In the genomic region with DNA sequence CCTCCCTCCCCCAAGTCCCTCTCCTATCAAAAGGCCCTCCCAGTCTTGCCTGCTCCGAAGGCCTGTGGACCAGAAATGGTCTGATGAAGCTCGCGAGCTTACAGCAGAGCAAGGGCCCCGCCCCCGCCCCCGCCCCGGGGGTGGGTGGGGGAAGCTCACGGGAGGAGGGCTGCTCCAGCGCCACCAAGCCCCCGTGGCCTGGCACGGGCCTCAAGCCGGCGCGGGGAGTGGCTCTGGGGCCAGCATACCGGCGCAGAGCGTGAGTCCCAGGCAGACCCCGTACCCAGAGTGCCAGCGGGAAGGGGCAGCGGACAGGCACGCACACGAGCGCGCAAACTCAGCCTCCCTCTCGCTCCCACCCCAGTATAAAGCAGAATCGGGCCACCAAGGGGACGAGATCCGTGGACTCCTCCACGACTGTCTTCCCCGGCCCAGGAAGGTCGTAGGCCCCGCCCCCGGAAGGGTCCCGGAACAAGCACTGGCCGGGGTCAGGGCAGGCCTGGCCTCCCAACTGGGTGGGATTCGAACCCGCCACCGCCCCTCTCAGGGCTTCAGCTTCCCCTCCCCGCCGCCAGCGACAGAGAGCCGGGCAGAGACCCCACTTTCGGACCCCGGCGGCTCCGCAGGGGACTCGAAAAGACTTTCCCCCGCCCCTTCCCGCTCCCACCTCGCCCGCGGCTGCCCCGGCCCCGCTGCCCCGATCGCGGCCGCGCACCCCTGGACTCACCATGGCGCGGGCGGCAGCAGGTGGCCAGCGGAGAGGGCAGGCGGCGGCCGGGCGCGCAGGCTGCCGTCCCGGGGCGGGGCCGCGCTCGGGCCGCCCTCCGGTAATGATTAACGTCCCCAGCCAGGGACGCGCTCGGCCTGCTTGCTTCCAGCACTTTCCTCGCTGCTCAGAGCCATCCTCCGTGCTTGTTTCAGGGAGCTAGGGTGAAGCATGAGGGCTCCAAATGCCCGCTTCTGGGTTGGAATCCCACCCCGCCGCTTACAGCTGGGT, we compare ENCODE assay signal across 8 cellular contexts. TPM values are rescaled to one million over a fixed set of nuclear protein-coding genes. Genes with fewer than 3 reads are reported as not detected.
A peak's percentile ranks its signal among the peaks of the same experiment; 100 is the strongest.
DNase-seq lines count a peak whose midpoint lies in the region; ATAC-seq and TF ChIP-seq lines count a peak whose summit lies in the region.

A gene (minus strand): TSS at position 762 of the 997 bp plus-strand sequence. CDS start 32 bp downstream, at position 730.

- intact Hi-C loops in PC-9 (cut with micrococcal nuclease; ENCODE audit: unreplicated experiment): loop anchor here (10.0 kb wide), 1 partner anchor 663 kb away; no protein-coding TSS in a partner anchor

- H3K27ac ChIP-seq in BLaER1 treated with 17β-estradiol and CSF1 and Interleukin-3, amounts not matched to agents 10 nM and 100 nM: peak within 1 kb of the TSS; percentile 74 to 87 (median 82)
- H3K27ac ChIP-seq in PC-9: peak within 1 kb of the TSS; percentile 51; the same call in 1 of the 2 replicates

- POLR2A ChIA-PET in PC-9 (lab: Charles Lee; ENCODE audit: unreplicated experiment): interaction anchor here (0.5 to 0.6 kb wide), 2 partner anchors 31 to 1339 kb away, joined by 7 to 8 read pairs; no protein-coding TSS in a partner anchor

- peak within 1 kb of the TSS; percentile 83 for H3K4me3 Mint-ChIP-seq in activated T-helper 17 cell treated with anti-CD3 and anti-CD28 coated beads, Interleukin-2, amount 50 U/mL, for 72 hours
- H3K4me3 Mint-ChIP-seq in nephron progenitor cell: peak within 1 kb of the TSS; percentile 83
- H3K4me3 Mint-ChIP-seq in stimulated activated naive CD8-positive, alpha-beta T cell treated with anti-CD3 and anti-CD28 coated beads, Interleukin-15, Interleukin-2, amounts not matched to agents 100 ng/mL and 50 ng/mL, for 24 hours: peak within 1 kb of the TSS; percentile 81

- peaks cover 23% of the 10 kb centered on the region; the same call in 1 of the 2 replicates for H3K79me2 ChIP-seq in PC-9 (ENCODE audit: low read depth)

- peak; percentile 56 to 82 for DNase-seq in PC-9
- peak; percentile 55 for DNase-seq in fibroblast of pulmonary artery (ENCODE audit: low read depth)
- DNase-seq in nephron progenitor cell: peak; percentile 79

- ATAC-seq in HG03439 (IDR thresholded peaks at IDR 0.05; ENCODE audit: unreplicated experiment): peak; percentile 69
- peak; percentile 87 for ATAC-seq in activated T-helper 17 cell treated with anti-CD3 and anti-CD28 coated beads, Interleukin-2, amount 50 U/mL, for 72 hours (replicated peaks)

- H3K4me1 ChIP-seq in BLaER1 treated with 17β-estradiol and CSF1 and Interleukin-3, amounts not matched to agents 10 nM and 100 nM: peaks cover 22 to 38% (median 33%) of the 10 kb centered on the region in 10 experiments
- H3K4me1 ChIP-seq in PC-9 (replicated peaks; ENCODE audit: insufficient read depth): peaks cover 17% of the 10 kb centered on the region

- H3K27me3 Mint-ChIP-seq in activated T-helper 17 cell treated with anti-CD3 and anti-CD28 coated beads, Interleukin-2, amount 50 U/mL, for 72 hours: no peaks in the 10 kb centered on the region
- H3K27me3 Mint-ChIP-seq in nephron progenitor cell (ENCODE audit: low read depth, poor library complexity): peaks cover 2% of the 10 kb centered on the region
- H3K27me3 Mint-ChIP-seq in stimulated activated naive CD8-positive, alpha-beta T cell treated with anti-CD3 and anti-CD28 coated beads, Interleukin-15, Interleukin-2, amounts not matched to agents 100 ng/mL and 50 ng/mL, for 24 hours: no peaks in the 10 kb centered on the region

- peaks cover 15 to 29% (median 27%) of the 10 kb centered on the region in 11 experiments; a peak in 21 of 22 replicates for H3K36me3 ChIP-seq in BLaER1 treated with 17β-estradiol and CSF1 and Interleukin-3, amounts not matched to agents 10 nM and 100 nM
- H3K36me3 ChIP-seq in PC-9 (ENCODE audit: low read depth): peaks cover 18% of the 10 kb centered on the region

- no peak for TF ChIP-seq CTCF in PC-9 (conservative IDR thresholded peaks at IDR 0.05)
- no peak for TF ChIP-seq CTCF in fibroblast of pulmonary artery (IDR thresholded peaks at IDR 0.05; ENCODE audit: low read length, missing control alignments)
- no peak for TF ChIP-seq CTCF in nephron progenitor cell (IDR thresholded peaks at IDR 0.05)

- peak within 1 kb of the TSS; percentile 79 to 95 (median 91) for H3K4me2 ChIP-seq in BLaER1 treated with 17β-estradiol and CSF1 and Interleukin-3, amounts not matched to agents 10 nM and 100 nM
- peak within 1 kb of the TSS; percentile 87 for H3K4me2 ChIP-seq in PC-9

- TF ChIP-seq POLR2A in GM19193 (IDR thresholded peaks at IDR 0.05; ENCODE audit: extremely low read depth, insufficient read depth, insufficient read length): peak; percentile 59

- H3K4me3 ChIP-seq in BLaER1 treated with 17β-estradiol and CSF1 and Interleukin-3, amounts not matched to agents 10 nM and 100 nM: peak within 1 kb of the TSS; percentile 72 to 83 (median 80)
- H3K4me3 ChIP-seq in PC-9: peak within 1 kb of the TSS; percentile 90
- H3K4me3 ChIP-seq in fibroblast of pulmonary artery (replicated peaks; ENCODE audit: low read depth, low read length): peak within 1 kb of the TSS; percentile 68

- H3K27ac Mint-ChIP-seq in activated T-helper 17 cell treated with anti-CD3 and anti-CD28 coated beads, Interleukin-2, amount 50 U/mL, for 72 hours: peak within 1 kb of the TSS; percentile 91
- no peak within 1 kb of the TSS for H3K27ac Mint-ChIP-seq in nephron progenitor cell
- peak within 1 kb of the TSS; percentile 81 for H3K27ac Mint-ChIP-seq in stimulated activated naive CD8-positive, alpha-beta T cell treated with anti-CD3 and anti-CD28 coated beads, Interleukin-15, Interleukin-2, amounts not matched to agents 100 ng/mL and 50 ng/mL, for 24 hours

- no peaks in the 10 kb centered on the region for H3K27me3 ChIP-seq in BLaER1 treated with 17β-estradiol and CSF1 and Interleukin-3, amounts not matched to agents 10 nM and 100 nM
- no peaks in the 10 kb centered on the region for H3K27me3 ChIP-seq in PC-9 (ENCODE audit: insufficient read depth, low read depth)

- CTCF ChIA-PET in PC-9 (lab: Charles Lee): interaction anchor here (0.6 to 1.0 kb wide), 3 partner anchors 76 to 398 kb away, joined by 3 to 5 read pairs (median 3); no protein-coding TSS in a partner anchor

- no TSS peak for BruUV-seq in PC-9 (replicated peaks; lab: Mats Ljungman, UMichigan)

- H3F3A ChIP-seq in PC-9 (ENCODE audit: insufficient read depth, low read depth): peaks cover 22% of the 10 kb centered on the region; the same call in 1 of the 2 replicates

- peaks cover 6% of the 10 kb centered on the region for H3K4me1 Mint-ChIP-seq in activated T-helper 17 cell treated with anti-CD3 and anti-CD28 coated beads, Interleukin-2, amount 50 U/mL, for 72 hours
- H3K4me1 Mint-ChIP-seq in nephron progenitor cell: peaks cover 54% of the 10 kb centered on the region
- H3K4me1 Mint-ChIP-seq in stimulated activated naive CD8-positive, alpha-beta T cell treated with anti-CD3 and anti-CD28 coated beads, Interleukin-15, Interleukin-2, amounts not matched to agents 100 ng/mL and 50 ng/mL, for 24 hours (ENCODE audit: low read depth): peaks cover 22% of the 10 kb centered on the region

- H3K9ac ChIP-seq in BLaER1 treated with 17β-estradiol and CSF1 and Interleukin-3, amounts not matched to agents 10 nM and 100 nM: peak within 1 kb of the TSS; percentile 75 to 89 (median 84)

- peak within 1 kb of the TSS; percentile 98 for H2AFZ ChIP-seq in PC-9

- peaks cover 0 to 21% (median 0%) of the 10 kb centered on the region in 11 experiments; a peak in 5 of 22 replicates for H4K20me1 ChIP-seq in BLaER1 treated with 17β-estradiol and CSF1 and Interleukin-3, amounts not matched to agents 10 nM and 100 nM
- no peaks in the 10 kb centered on the region for H4K20me1 ChIP-seq in PC-9 (ENCODE audit: insufficient read depth)

- H3K36me3 Mint-ChIP-seq in activated T-helper 17 cell treated with anti-CD3 and anti-CD28 coated beads, Interleukin-2, amount 50 U/mL, for 72 hours (ENCODE audit: low read depth): peaks cover 24% of the 10 kb centered on the region
- peaks cover 29% of the 10 kb centered on the region for H3K36me3 Mint-ChIP-seq in nephron progenitor cell (ENCODE audit: low read depth)
- peaks cover 25% of the 10 kb centered on the region for H3K36me3 Mint-ChIP-seq in stimulated activated naive CD8-positive, alpha-beta T cell treated with anti-CD3 and anti-CD28 coated beads, Interleukin-15, Interleukin-2, amounts not matched to agents 100 ng/mL and 50 ng/mL, for 24 hours (ENCODE audit: low read depth)

- no peaks in the 10 kb centered on the region for H3K9me2 ChIP-seq in PC-9 (ENCODE audit: insufficient read depth)

- H3K9me3 ChIP-seq in BLaER1 treated with 17β-estradiol and CSF1 and Interleukin-3, amounts not matched to agents 10 nM and 100 nM (replicated peaks in 1 of 11): 0 out of 22 replicates have a peak, but pooled peaks cover 0 to 4% (median 0%) of the 10 kb centered on the region in 11 experiments
- no peaks in the 10 kb centered on the region for H3K9me3 ChIP-seq in PC-9 (ENCODE audit: insufficient read depth, low read depth)

- H3K9me3 Mint-ChIP-seq in activated T-helper 17 cell treated with anti-CD3 and anti-CD28 coated beads, Interleukin-2, amount 50 U/mL, for 72 hours: no peaks in the 10 kb centered on the region
- H3K9me3 Mint-ChIP-seq in nephron progenitor cell: no peaks in the 10 kb centered on the region
- no peaks in the 10 kb centered on the region for H3K9me3 Mint-ChIP-seq in stimulated activated naive CD8-positive, alpha-beta T cell treated with anti-CD3 and anti-CD28 coated beads, Interleukin-15, Interleukin-2, amounts not matched to agents 100 ng/mL and 50 ng/mL, for 24 hours

RNA-seq across cellular contexts. Expression of the gene that starts here (rescaled TPM):
- 128 and 164 TPM in 2 replicates for total RNA-seq in PC-9 (2021)
- total RNA-seq in activated T-helper 17 cell treated with anti-CD3 and anti-CD28 coated beads, Interleukin-2, amount 50 U/mL, for 72 hours: 10 to 100 TPM; 36.3 to 47.4 TPM

Comparison
In these comparisons a context has a peak if more than half of its experiments do, and no peak if none do; other contexts are left out.
1. Peak in every context shown above with its lines: DNase-seq, ATAC-seq, H3K4me3 ChIP-seq and H3K27ac ChIP-seq.